1 cellular context compared by ENCODE assay signal in the genomic region with DNA sequence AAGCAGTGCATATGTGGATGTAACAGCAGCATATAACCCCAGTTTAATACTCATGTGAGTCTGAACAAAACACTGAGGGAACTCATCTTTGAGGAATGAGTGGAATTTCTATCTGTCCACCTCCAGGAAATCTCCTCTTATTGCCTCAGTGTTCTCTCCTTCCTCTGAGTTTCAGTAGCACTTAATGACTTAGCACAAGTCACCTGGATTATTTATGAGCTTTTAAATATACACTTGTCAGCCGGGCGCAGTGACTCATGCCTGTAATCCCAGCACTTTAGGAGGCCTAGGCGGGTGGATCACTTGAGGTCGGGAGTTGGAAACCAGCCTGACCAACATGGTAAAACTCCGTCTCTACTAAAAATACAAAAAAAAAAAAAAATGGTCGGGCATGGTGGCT.
A peak's percentile ranks its signal among the peaks of the same experiment; 100 is the strongest.
TF ChIP-seq lines count a peak whose summit lies in the region.

No MANE protein-coding gene starts in this region.

TF ChIP-seq in SK-N-SH, 30 proteins besides CTCF, POLR2A, EP300 and RAD21 (continued from another document):
- TF ChIP-seq, protein P1, sequence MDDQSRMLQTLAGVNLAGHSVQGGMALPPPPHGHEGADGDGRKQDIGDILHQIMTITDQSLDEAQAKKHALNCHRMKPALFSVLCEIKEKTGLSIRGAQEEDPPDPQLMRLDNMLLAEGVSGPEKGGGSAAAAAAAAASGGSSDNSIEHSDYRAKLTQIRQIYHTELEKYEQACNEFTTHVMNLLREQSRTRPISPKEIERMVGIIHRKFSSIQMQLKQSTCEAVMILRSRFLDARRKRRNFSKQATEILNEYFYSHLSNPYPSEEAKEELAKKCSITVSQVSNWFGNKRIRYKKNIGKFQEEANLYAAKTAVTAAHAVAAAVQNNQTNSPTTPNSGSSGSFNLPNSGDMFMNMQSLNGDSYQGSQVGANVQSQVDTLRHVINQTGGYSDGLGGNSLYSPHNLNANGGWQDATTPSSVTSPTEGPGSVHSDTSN (IDR thresholded peaks at IDR 0.05), result peak; percentile 96
- TF ChIP-seq FOXJ3 (CRISPR knock-in tag; IDR thresholded peaks at IDR 0.05) (no peak), GABPA (IDR thresholded peaks at IDR 0.05; ENCODE audit: low read depth) (no peak), RXRA (IDR thresholded peaks at IDR 0.05; ENCODE audit: borderline replicate concordance, low read depth) (peak; percentile 69; the same call in 1 of the 2 replicates), IRF3 (IDR thresholded peaks at IDR 0.05; ENCODE audit: low read depth, low read length) (no peak), EZH2phosphoT487 (IDR thresholded peaks at IDR 0.05; ENCODE audit: borderline replicate concordance, low read depth) (no peak), SIN3A (IDR thresholded peaks at IDR 0.05; ENCODE audit: borderline replicate concordance, low read depth, low read length) (peak; percentile 43; the same call in 1 of the 2 replicates), POLR2AphosphoS5 (IDR thresholded peaks at IDR 0.05; ENCODE audit: low read depth, low read length) (peak; percentile 52; the same call in 1 of the 2 replicates), JUND (IDR thresholded peaks at IDR 0.05) (peak; percentile 93)
- TF ChIP-seq, protein P2, sequence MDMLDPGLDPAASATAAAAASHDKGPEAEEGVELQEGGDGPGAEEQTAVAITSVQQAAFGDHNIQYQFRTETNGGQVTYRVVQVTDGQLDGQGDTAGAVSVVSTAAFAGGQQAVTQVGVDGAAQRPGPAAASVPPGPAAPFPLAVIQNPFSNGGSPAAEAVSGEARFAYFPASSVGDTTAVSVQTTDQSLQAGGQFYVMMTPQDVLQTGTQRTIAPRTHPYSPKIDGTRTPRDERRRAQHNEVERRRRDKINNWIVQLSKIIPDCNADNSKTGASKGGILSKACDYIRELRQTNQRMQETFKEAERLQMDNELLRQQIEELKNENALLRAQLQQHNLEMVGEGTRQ (IDR thresholded peaks at IDR 0.05; ENCODE audit: borderline replicate concordance, low read depth, low read length), result no peak
